ENCODE assay signal across 23 cellular contexts in genomic region chrX:155237719-155238118, GRCh38. TPM values are rescaled to one million over a fixed set of nuclear protein-coding genes. Genes with fewer than 3 reads are reported as not detected.
"Had no signal": no experiment of that assay in that cellular context is flagged by ENCODE, and none has a peak within 500 bp of the region (broad histone marks: within the 10 kb centered on the region; RNA-seq: fewer than 3 reads in every experiment).

No MANE protein-coding gene starts in this region.

- H3K27ac ChIP-seq: cardiac muscle cell, SJSA1 had no signal

- DNase-seq: activated CD4-positive, alpha-beta T cell treated with anti-CD3 and anti-CD28 coated beads for 48 hours; activated CD4-positive, alpha-beta T cell treated with anti-CD3 and anti-CD28 coated beads, Interleukin-2, amount 50 U/mL, for 4 hours; activated gamma-delta T cell treated with Interleukin-2 at 50 U/mL for 16 hours; activated naive CD4-positive, alpha-beta T cell treated with anti-CD3 and anti-CD28 coated beads, Interleukin-2, amount 10 ng/mL, durations not matched to agents 7 days and 5 days; activated T-cell treated with anti-CD3 and anti-CD28 coated beads for 4 hours; amygdala; cerebellar nuclear complex; IMR-90; Kasumi-1; KBM-7; NCI-H1048; NCI-H146; NCI-H187 treated with DMSO at 0.1 percent for 48 hours; NCI-H2081 treated with DMSO at 0.1 percent for 48 hours; NCI-H446; NCI-H524; SHP77; SW 1271 had no signal

- H3K4me3 ChIP-seq: cardiac muscle cell, SJSA1 had no signal

- ATAC-seq: activated CD4-positive, CD25-positive, alpha-beta regulatory T cell treated with anti-CD3 and anti-CD28 coated beads, Interleukin-2, amount 50 U/mL, for 24 hours; SK-N-SH treated with all-trans-retinoic acid at 6 μM for 48 hours had no signal

- H3K4me1 Mint-ChIP-seq: activated naive CD4-positive, alpha-beta T cell treated with anti-CD3 and anti-CD28 coated beads, Interleukin-2, amount 10 ng/mL, durations not matched to agents 7 days and 5 days; brain had no signal

- H3K27me3 Mint-ChIP-seq: activated naive CD4-positive, alpha-beta T cell treated with anti-CD3 and anti-CD28 coated beads, Interleukin-2, amount 10 ng/mL, durations not matched to agents 7 days and 5 days; brain had no signal

- H3K9me3 ChIP-seq: SJSA1 had no signal

- H3K9me3 Mint-ChIP-seq: activated naive CD4-positive, alpha-beta T cell treated with anti-CD3 and anti-CD28 coated beads, Interleukin-2, amount 10 ng/mL, durations not matched to agents 7 days and 5 days; brain had no signal

- H3K4me3 Mint-ChIP-seq: activated naive CD4-positive, alpha-beta T cell treated with anti-CD3 and anti-CD28 coated beads, Interleukin-2, amount 10 ng/mL, durations not matched to agents 7 days and 5 days; brain had no signal

- H3K4me1 ChIP-seq: SJSA1 had no signal

- H3K27ac Mint-ChIP-seq: brain had no signal

- H3K27me3 ChIP-seq: cardiac muscle cell, SJSA1 had no signal

RNA-seq across cellular contexts. Expression of gene RAB39B, which starts 26.6 kb away (rescaled TPM):
- total RNA-seq: SJSA1 had no signal
